ENCODE assay signal across 27 cellular contexts in the genomic region with DNA sequence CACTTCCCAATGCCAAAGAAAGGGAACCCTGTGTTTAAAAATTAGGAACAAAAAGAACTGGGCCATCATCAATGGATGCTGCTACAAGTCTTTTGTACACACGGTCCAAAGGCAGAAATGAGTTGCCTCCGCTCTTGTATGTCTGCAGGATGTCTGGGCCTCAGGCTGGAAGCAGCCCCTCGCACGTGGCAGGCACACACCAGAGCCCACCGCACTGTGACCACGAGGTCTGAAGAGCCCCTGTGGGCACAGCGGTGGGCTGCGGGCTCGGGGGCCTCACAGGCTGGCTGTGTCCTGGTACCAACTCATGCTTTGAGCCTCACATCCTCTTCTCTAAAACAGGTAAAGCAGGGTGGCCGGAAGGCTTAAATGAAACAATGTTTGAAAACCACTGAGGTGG.
"Had no signal": no experiment of that assay in that cellular context is flagged by ENCODE, and none has a peak within 500 bp of the region (broad histone marks: within the 10 kb centered on the region; RNA-seq: fewer than 3 reads in every experiment).

No MANE protein-coding gene starts in this region.

- H3K9me3 ChIP-seq: colonic mucosa, gastrocnemius medialis, lower lobe of right lung had no signal

- H3K4me1 ChIP-seq: colonic mucosa, esophagus squamous epithelium, gastrocnemius medialis, heart right ventricle, left ventricle myocardium inferior, lower lobe of right lung had no signal

- H3K27ac Mint-ChIP-seq: dendritic cell treated with granulocyte-macrophage colony-stimulating factor and Interleukin-4, amounts not matched to agents 40 ng/mL and 50 ng/mL, for 4 days; effector memory CD8-positive, alpha-beta T cell; endodermal cell; naive B cell had no signal

- H3K27me3 ChIP-seq: colonic mucosa, gastrocnemius medialis had no signal

- H3K4me3 Mint-ChIP-seq: dendritic cell treated with granulocyte-macrophage colony-stimulating factor and Interleukin-4, amounts not matched to agents 40 ng/mL and 50 ng/mL, for 4 days; effector memory CD8-positive, alpha-beta T cell; endodermal cell; naive B cell had no signal

- FAIRE-seq: endometrium, islet of Langerhans, kidney had no signal

- DNase-seq: colonic mucosa; cortex of kidney; effector CD8-positive, alpha-beta T cell; effector memory CD8-positive, alpha-beta T cell; endodermal cell; erythroblast; esophagus squamous epithelium; foreskin fibroblast; foreskin melanocyte; gastrocnemius medialis; head of caudate nucleus; heart right ventricle; hippocampal formation; kidney; kidney glomerular epithelial cell; left colon; left ventricle myocardium inferior; lower lobe of right lung; mesenchymal stem cell; midbrain; naive B cell had no signal

- H3K4me3 ChIP-seq: colonic mucosa, esophagus squamous epithelium, gastrocnemius medialis, heart right ventricle, left ventricle myocardium inferior, lower lobe of right lung had no signal

- H3K27ac ChIP-seq: colonic mucosa, epithelial cell of prostate, esophagus squamous epithelium, gastrocnemius medialis, heart right ventricle, left ventricle myocardium inferior, lower lobe of right lung had no signal

- H3K4me1 Mint-ChIP-seq: naive B cell had no signal

- ATAC-seq: effector memory CD8-positive, alpha-beta T cell; esophagus mucosa; heart right ventricle; left colon; left lobe of liver; lower lobe of right lung had no signal

- H3K36me3 ChIP-seq: colonic mucosa, esophagus squamous epithelium, gastrocnemius medialis, heart right ventricle, left ventricle myocardium inferior, lower lobe of right lung had no signal

- H3K36me3 Mint-ChIP-seq: naive B cell had no signal
